ENCODE assay signal across 16 cellular contexts in genomic region chr2:230209422-230210051, GRCh38. TPM values are rescaled to one million over a fixed set of nuclear protein-coding genes. Genes with fewer than 3 reads are reported as not detected.
DNase-seq lines count a peak whose midpoint lies in the region; ATAC-seq, FAIRE-seq and TF ChIP-seq lines count a peak whose summit lies in the region.
"Had no signal": no experiment of that assay in that cellular context is flagged by ENCODE, and none has a peak within 500 bp of the region (broad histone marks: within the 10 kb centered on the region; RNA-seq: fewer than 3 reads in every experiment).

No MANE protein-coding gene starts in this region.

- TF ChIP-seq POLR2A in GM12891 (IDR thresholded peaks at IDR 0.05; ENCODE audit: low read depth, low read length) = no peak

- peak overlapping the region; percentile 86 for H3K27ac ChIP-seq in Karpas-422 (ENCODE audit: low read length)
- H3K27ac ChIP-seq: heart right ventricle, left ventricle myocardium inferior had no signal

- no peak overlapping the region for H2AFZ ChIP-seq in Karpas-422 (ENCODE audit: low read length)

- H3K4me3 ChIP-seq in Karpas-422 (ENCODE audit: low read length) = peak overlapping the region; percentile 42; the same call in 1 of the 2 replicates
- H3K4me3 ChIP-seq: heart right ventricle, left ventricle myocardium inferior, Peyer's patch had no signal

- H4K20me1 ChIP-seq in Karpas-422 (ENCODE audit: insufficient read depth, low read depth, low read length) = no peaks in the 10 kb centered on the region

- H3K27me3 ChIP-seq in Karpas-422 (ENCODE audit: low read length) = no peaks in the 10 kb centered on the region
- H3K27me3 ChIP-seq: BE2C, heart right ventricle, Peyer's patch had no signal

- TF ChIP-seq CTCF in D721Med (IDR thresholded peaks at IDR 0.05; ENCODE audit: insufficient read depth, missing control alignments) = no peak

- peaks cover 4% of the 10 kb centered on the region for H3K79me2 ChIP-seq in Karpas-422 (ENCODE audit: low read length)

- FAIRE-seq in GM12891 (lab: Jason Lieb, UNC) (peak; percentile 80), D721Med (lab: Jason Lieb, UNC) (no peak)
- FAIRE-seq: endometrium, HepG2 had no signal

- no peaks in the 10 kb centered on the region for H3K9me2 ChIP-seq in Karpas-422 (replicated peaks; ENCODE audit: insufficient read depth, low read length)

- DNase-seq in GM12891 (ENCODE audit: insufficient read length, low spot score) (no peak), Karpas-422 (peak; percentile 93), Ammon's horn (ENCODE audit: low spot score) (no peak), D721Med (ENCODE audit: insufficient read length, low spot score) (no peak), NCI-H1105 (lab: John Stamatoyannopoulos, UW) (no peak), dermis blood vessel endothelial cell (no peak)
- DNase-seq: BE2C, heart right ventricle, left ventricle myocardium inferior, NCI-H2107, nucleus accumbens had no signal

- H3K9ac ChIP-seq in Karpas-422 (ENCODE audit: low read length) = peak overlapping the region; percentile 45

- peaks cover 72% of the 10 kb centered on the region for H3K4me1 ChIP-seq in Karpas-422 (ENCODE audit: low read length)
- H3K4me1 ChIP-seq: BE2C, left ventricle myocardium inferior had no signal

- ATAC-seq in GM21526 (IDR thresholded peaks at IDR 0.05; ENCODE audit: low FRiP score, unreplicated experiment) = peak; percentile 45
- ATAC-seq in esophagus mucosa = peak; percentile 15
- ATAC-seq: heart right ventricle, HepG2 had no signal

- no peaks in the 10 kb centered on the region for H3K9me3 ChIP-seq in Karpas-422 (ENCODE audit: low read length)
- H3K9me3 ChIP-seq: BE2C, heart right ventricle, left ventricle myocardium inferior, Peyer's patch had no signal

- peak overlapping the region; percentile 71 for H3K4me2 ChIP-seq in Karpas-422 (ENCODE audit: low read depth, low read length, poor library complexity, severe bottlenecking)

- peaks cover 82% of the 10 kb centered on the region for H3K36me3 ChIP-seq in Karpas-422 (ENCODE audit: insufficient read depth, low read length)
- H3K36me3 ChIP-seq: BE2C had no signal

TF ChIP-seq in GM12891, 5 proteins besides CTCF, POLR2A, EP300 and RAD21:
- TF ChIP-seq POU2F2 (IDR thresholded peaks at IDR 0.05; ENCODE audit: low read depth, low read length) = no peak
- no peak for TF ChIP-seq TAF1 (IDR thresholded peaks at IDR 0.05; ENCODE audit: low read depth, low read length)
- TF ChIP-seq PAX5 (IDR thresholded peaks at IDR 0.05; ENCODE audit: insufficient read depth, low read length, severe bottlenecking) = no peak
- peak; percentile 94 for TF ChIP-seq SPI1 (IDR thresholded peaks at IDR 0.05; ENCODE audit: low read depth, low read length)
- TF ChIP-seq POLR2AphosphoS5 (IDR thresholded peaks at IDR 0.05; ENCODE audit: low read depth, low read length) = no peak

RNA-seq across cellular contexts. Expression of gene SP110, which starts 10.2 kb away (rescaled TPM):
- 64.0 TPM for polyA plus RNA-seq in GM12891 (2012; ENCODE audit: low read depth, missing spikeins)
- total RNA-seq in Karpas-422 (2014; rRNA removed; shearing (Covaris generic); ENCODE audit: low replicate concordance) = 30.8 and 60.6 TPM in 2 replicates
- total RNA-seq in esophagus mucosa (9.1 TPM), dermis blood vessel endothelial cell (5.3 and 7.4 TPM in 2 replicates)

RNA-seq across cellular contexts. Expression of gene SP140, which starts 16.0 kb away (rescaled TPM):
- polyA plus RNA-seq in GM12891 (2012; ENCODE audit: low read depth, missing spikeins) = 54.9 TPM
- total RNA-seq in Karpas-422 (2014; rRNA removed; shearing (Covaris generic); ENCODE audit: low replicate concordance) = 24.2 and 25.8 TPM in 2 replicates
- 0.96 TPM for total RNA-seq in esophagus mucosa
- total RNA-seq in dermis blood vessel endothelial cell = 0.09 TPM in 1 of 2 replicates, not detected in the other

Comparison
In these comparisons a context has a peak if more than half of its experiments do, and no peak if none do; other contexts are left out.
1. RNA of gene SP140, which starts 16.0 kb away (total RNA-seq): 24.2 to 25.8 TPM in Karpas-422; 0.96 TPM in esophagus mucosa (single experiment) and 0.09 TPM in dermis blood vessel endothelial cell; every median in the first group is over 10 times any median in the second.